In the genomic region with DNA sequence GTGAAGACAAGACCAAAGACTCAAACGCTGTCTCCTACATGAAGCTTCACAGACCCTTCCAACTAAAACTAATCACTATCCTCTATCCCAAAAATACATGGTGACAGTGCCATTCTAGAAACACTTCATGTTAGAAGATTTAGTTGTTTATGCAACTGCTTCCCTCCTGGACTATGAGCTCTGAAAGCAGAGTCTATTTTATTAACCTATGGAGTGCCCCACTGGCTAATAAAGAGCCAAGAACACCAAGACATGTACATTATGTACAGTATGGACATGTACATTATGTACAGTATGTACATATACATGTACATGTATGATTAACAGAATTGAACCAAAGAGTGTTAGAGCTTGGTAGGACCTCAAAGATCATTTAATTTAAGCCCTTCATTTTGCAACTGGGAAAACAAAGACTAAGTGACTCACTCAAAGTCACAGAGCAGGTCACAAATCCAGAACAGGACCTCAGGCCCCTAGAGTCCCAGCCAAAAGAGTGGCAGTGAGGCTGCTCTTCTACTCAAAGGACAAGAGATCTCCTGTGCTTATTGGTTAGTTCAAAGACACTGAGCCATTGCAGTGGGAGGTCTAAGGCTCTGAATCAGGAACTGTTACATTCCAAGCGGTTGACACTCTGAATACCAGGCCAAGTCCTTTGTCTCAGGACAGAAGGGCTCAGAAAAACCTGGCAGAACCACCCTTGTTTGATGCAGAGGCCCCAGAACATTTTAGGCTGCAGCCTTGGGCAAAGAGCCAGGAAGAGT, we compare ENCODE assay signal across 11 cellular contexts.
DNase-seq lines count a peak whose midpoint lies in the region; ATAC-seq and TF ChIP-seq lines count a peak whose summit lies in the region.
"Had no signal": no experiment of that assay in that cellular context is flagged by ENCODE, and none has a peak within 500 bp of the region (broad histone marks: within the 10 kb centered on the region; RNA-seq: fewer than 3 reads in every experiment).

No MANE protein-coding gene starts in this region.

- H3K36me3 ChIP-seq in H7 (replicated peaks; ENCODE audit: control insufficient read depth, insufficient read depth, low read length) (no peaks in the 10 kb centered on the region), colonic mucosa (no peaks in the 10 kb centered on the region)
- H3K36me3 ChIP-seq: thyroid gland had no signal

- no peak overlapping the region for H3K9ac ChIP-seq in colonic mucosa (ENCODE audit: low read depth in 2 of 2, low read length in 2 of 2)

- H3K36me3 Mint-ChIP-seq in WTC11, result peaks cover 8% of the 10 kb centered on the region; the same call in 1 of the 2 replicates

- ATAC-seq in WTC11 (peak; percentile 92), left cardiac atrium (peak; percentile 41 to 86), sciatic nerve (peak; percentile 60), GM18870 (IDR thresholded peaks at IDR 0.05; ENCODE audit: unreplicated experiment) (no peak), HG03460 (IDR thresholded peaks at IDR 0.05; ENCODE audit: unreplicated experiment) (no peak)

- H3K9me3 Mint-ChIP-seq in WTC11, result peaks cover 8% of the 10 kb centered on the region

- no peak overlapping the region for H3K4me3 ChIP-seq in H7 (ENCODE audit: insufficient read depth, low read depth, low read length)
- H3K4me3 ChIP-seq in colonic mucosa, result no peak overlapping the region
- H3K4me3 ChIP-seq: thyroid gland had no signal

- CTCF ChIA-PET in WTC11 (lab: Charles Lee), result interaction anchor here (0.6 to 1.2 kb wide), 2 partner anchors 132 to 249 kb away, joined by 3 to 4 read pairs; no protein-coding TSS in a partner anchor

- no peak overlapping the region for H3K27ac ChIP-seq in colonic mucosa
- H3K27ac ChIP-seq: thyroid gland had no signal

- no peaks in the 10 kb centered on the region for H3K4me1 ChIP-seq in colonic mucosa

- POLR2A ChIA-PET in WTC11 (lab: Charles Lee), result no interaction called here

- no peaks in the 10 kb centered on the region for H3K9me3 ChIP-seq in colonic mucosa
- H3K9me3 ChIP-seq: thyroid gland had no signal

- no peak overlapping the region for H3K4me3 Mint-ChIP-seq in WTC11

- intact Hi-C loops in left cardiac atrium (cut with DNase I), result no loop called here
- intact Hi-C loops in sciatic nerve (cut with DNase I), result no loop called here
- intact Hi-C loops in colonic mucosa (cut with DNase I), result no loop called here

- H3K27me3 ChIP-seq in H7 (ENCODE audit: control insufficient read depth, insufficient read depth, low read length), result no peaks in the 10 kb centered on the region
- no peaks in the 10 kb centered on the region for H3K27me3 ChIP-seq in colonic mucosa
- H3K27me3 ChIP-seq: thyroid gland had no signal

- H3K4me1 Mint-ChIP-seq in WTC11, result peaks cover 25% of the 10 kb centered on the region

- H3K27ac Mint-ChIP-seq in WTC11, result peak overlapping the region; percentile 64

- DNase-seq in H7, result peak; percentile 54
- DNase-seq in WTC11 (ENCODE audit: low spot score), result peak; percentile 21
- DNase-seq in left cardiac atrium, result no peak
- DNase-seq in sciatic nerve (ENCODE audit: low spot score), result no peak
- DNase-seq in NCI-H774 (lab: John Stamatoyannopoulos, UW), result no peak
- no peak for DNase-seq in colonic mucosa
- DNase-seq: activated CD4-positive, alpha-beta T cell treated with anti-CD3 and anti-CD28 coated beads, Interleukin-2, amount 50 U/mL, for 48 hours; effector CD8-positive, alpha-beta T cell had no signal

- H3K27me3 Mint-ChIP-seq in WTC11 (ENCODE audit: low read depth), result no peaks in the 10 kb centered on the region

- TF ChIP-seq CTCF in WTC11 (IDR thresholded peaks at IDR 0.05), result no peak
- no peak for TF ChIP-seq CTCF in colonic mucosa (IDR thresholded peaks at IDR 0.05)

TF ChIP-seq in WTC11, 78 proteins besides CTCF, POLR2A, EP300 and RAD21:
- TF ChIP-seq ZNF396 (CRISPR knock-in tag; IDR thresholded peaks at IDR 0.05; ENCODE audit: borderline replicate concordance), result no peak
- TF ChIP-seq ARID4B (CRISPR knock-in tag; IDR thresholded peaks at IDR 0.05; ENCODE audit: borderline replicate concordance), result no peak
- TF ChIP-seq, protein P1, sequence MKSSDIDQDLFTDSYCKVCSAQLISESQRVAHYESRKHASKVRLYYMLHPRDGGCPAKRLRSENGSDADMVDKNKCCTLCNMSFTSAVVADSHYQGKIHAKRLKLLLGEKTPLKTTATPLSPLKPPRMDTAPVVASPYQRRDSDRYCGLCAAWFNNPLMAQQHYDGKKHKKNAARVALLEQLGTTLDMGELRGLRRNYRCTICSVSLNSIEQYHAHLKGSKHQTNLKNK (CRISPR knock-in tag; IDR thresholded peaks at IDR 0.05), result no peak
- TF ChIP-seq MYBL2 (CRISPR knock-in tag; IDR thresholded peaks at IDR 0.05), result peak; percentile 52; the same call in 1 of the 2 replicates
TF ChIP-seq in WTC11: peak in this region for 1.

Comparison
In these comparisons a context has a peak if more than half of its experiments do, and no peak if none do; other contexts are left out.
1. DNase-seq: peak in H7 (single experiment) and WTC11 (single experiment); none in left cardiac atrium (single experiment), sciatic nerve (single experiment), NCI-H774 (single experiment) and colonic mucosa (single experiment).
2. ATAC-seq: peak in WTC11 (single experiment), left cardiac atrium (2 of 2) and sciatic nerve (single experiment); none in GM18870 (single experiment) and HG03460 (single experiment).